In genomic region chr6:147954938-147955337, GRCh38 we compare ENCODE assay signal across 27 cellular contexts.
"Had no signal": no experiment of that assay in that cellular context is flagged by ENCODE, and none has a peak within 500 bp of the region (broad histone marks: within the 10 kb centered on the region; RNA-seq: fewer than 3 reads in every experiment).

No MANE protein-coding gene starts in this region.

- H3K4me3 ChIP-seq: esophagus squamous epithelium, ovary, skin epidermis, testis, vagina had no signal

- H3K9me3 ChIP-seq: esophagus squamous epithelium, ovary, testis, vagina had no signal

- H3K4me1 ChIP-seq: vagina had no signal

- H3K27me3 ChIP-seq: brain microvascular endothelial cell, esophagus squamous epithelium, ovary, testis, vagina had no signal

- ATAC-seq: naive thymus-derived CD4-positive, alpha-beta T cell; sciatic nerve; stimulated activated naive CD8-positive, alpha-beta T cell treated with anti-CD3 and anti-CD28 coated beads, Interleukin-15, Interleukin-2, amounts not matched to agents 100 U/mL and 50 U/mL, for 24 hours; T-helper 17 cell had no signal

- H3K27ac ChIP-seq: brain microvascular endothelial cell, esophagus squamous epithelium, ovary, skin epidermis, testis, vagina, WERI-Rb-1 had no signal

- DNase-seq: activated CD4-positive, alpha-beta memory T cell treated with anti-CD3 and anti-CD28 coated beads, Interleukin-2, amount 10 ng/mL, durations not matched to agents 7 days and 5 days; activated CD4-positive, alpha-beta T cell treated with anti-CD3 and anti-CD28 coated beads, Interleukin-2, amount 10 ng/mL, durations not matched to agents 24 days and 14 days; activated CD4-positive, CD25-positive, alpha-beta regulatory T cell treated with anti-CD3 and anti-CD28 coated beads, Interleukin-2, amount 50 U/mL, for 72 hours; activated CD8-positive, alpha-beta memory T cell treated with anti-CD3 and anti-CD28 coated beads, Interleukin-2, amount 50 U/mL, for 48 hours; activated gamma-delta T cell; activated naive CD4-positive, alpha-beta T cell treated with anti-CD3 and anti-CD28 coated beads, Interleukin-2, amount 10 ng/mL, durations not matched to agents 7 days and 5 days; activated naive CD8-positive, alpha-beta T cell treated with anti-CD3 and anti-CD28 coated beads, Interleukin-2, amount 10 ng/mL, durations not matched to agents 7 days and 5 days; activated T-cell treated with anti-CD3 and anti-CD28 coated beads, Interleukin-2, amount 50 U/mL, for 24 hours; brain microvascular endothelial cell; central memory CD4-positive, alpha-beta T cell; esophagus squamous epithelium; glutamatergic neuron; kidney; midbrain; naive thymus-derived CD4-positive, alpha-beta T cell; ovary; retina; stimulated activated CD4-positive, alpha-beta T cell treated with anti-CD3 and anti-CD28 coated beads, Interleukin-12 subunit alpha, Interleukin-12 subunit beta, amount 100 ng/mL, for 4 hours; stimulated activated CD4-positive, alpha-beta T cell treated with anti-CD3 and anti-CD28 coated beads, Interleukin-4, amount 100 ng/mL, for 1 hour; stimulated activated naive CD8-positive, alpha-beta T cell treated with anti-CD3 and anti-CD28 coated beads, Interleukin-15, Interleukin-2, amounts not matched to agents 100 U/mL and 50 U/mL, for 24 hours; T-helper 17 cell; T1000; testis; WERI-Rb-1 had no signal

- H3K36me3 ChIP-seq: brain microvascular endothelial cell, esophagus squamous epithelium, ovary, vagina, WERI-Rb-1 had no signal
